Comparison of ENCODE assay signal across 8 cellular contexts in the genomic region with DNA sequence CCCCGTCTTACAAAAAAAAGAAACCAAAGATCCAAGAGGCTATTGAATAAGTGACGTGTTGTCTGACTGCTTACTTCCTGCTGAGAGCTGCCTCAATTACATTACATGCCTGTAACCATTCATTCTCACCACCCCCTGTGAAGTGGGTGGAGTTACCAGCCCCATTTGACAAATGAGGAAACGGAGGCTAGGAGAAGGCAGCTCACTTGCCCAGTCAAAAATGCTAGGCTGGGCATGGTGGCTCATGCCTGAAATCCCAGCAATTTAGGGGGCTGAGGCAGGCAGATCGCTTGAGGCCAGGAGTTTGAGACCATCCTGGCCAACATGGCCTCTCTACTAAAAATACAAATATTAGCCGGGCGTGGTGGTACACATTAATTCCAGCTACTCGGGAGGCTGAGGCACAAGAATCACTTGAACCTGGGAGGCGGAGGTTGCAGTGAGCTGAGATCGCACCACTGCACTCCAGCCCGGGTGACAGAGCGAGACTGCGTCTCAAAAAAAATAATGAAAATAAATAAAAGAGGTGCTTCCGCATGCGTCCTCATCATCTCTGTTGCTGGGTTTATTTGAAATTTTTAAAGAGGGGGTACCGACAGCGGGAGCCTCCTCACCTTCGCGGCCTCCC. TPM values are rescaled to one million over a fixed set of nuclear protein-coding genes. Genes with fewer than 3 reads are reported as not detected.
DNase-seq lines count a peak whose midpoint lies in the region; ATAC-seq and TF ChIP-seq lines count a peak whose summit lies in the region.

No MANE protein-coding gene starts in this region.

- H3K9me3 Mint-ChIP-seq in activated naive CD4-positive, alpha-beta T cell treated with anti-CD3 and anti-CD28 coated beads, Interleukin-2, amount 50 U/mL, for 72 hours: no peaks in the 10 kb centered on the region

- H3K4me1 ChIP-seq in cardiac muscle cell (ENCODE audit: low read depth): peaks cover 12% of the 10 kb centered on the region
- H3K4me1 ChIP-seq in psoas muscle: peaks cover 44% of the 10 kb centered on the region

- H3K27ac Mint-ChIP-seq in activated naive CD4-positive, alpha-beta T cell treated with anti-CD3 and anti-CD28 coated beads, Interleukin-2, amount 50 U/mL, for 72 hours: peak overlapping the region; percentile 90 to 99

- H3K27me3 ChIP-seq in cardiac muscle cell (no peaks in the 10 kb centered on the region), psoas muscle (ENCODE audit: insufficient read depth in 3 of 3, low read length in 2 of 3) (no peaks in the 10 kb centered on the region)

- peak overlapping the region; percentile 74 for H3K27ac ChIP-seq in cardiac muscle cell
- H3K27ac ChIP-seq in psoas muscle: peak overlapping the region; percentile 84

- ATAC-seq in HG03460 (IDR thresholded peaks at IDR 0.05; ENCODE audit: unreplicated experiment): peak; percentile 1
- ATAC-seq in activated naive CD4-positive, alpha-beta T cell treated with anti-CD3 and anti-CD28 coated beads, Interleukin-2, amount 50 U/mL, for 72 hours: peak; percentile 80 to 89
- ATAC-seq in psoas muscle: no peak
- no peak for ATAC-seq in GM18520 (IDR thresholded peaks at IDR 0.05; ENCODE audit: unreplicated experiment)

- DNase-seq in DMS 273 treated with DMSO at 0.1 percent for 48 hours (lab: John Stamatoyannopoulos, UW) (peak; percentile 48), RPMI7951 (ENCODE audit: low read depth) (peak; percentile 80), cardiac muscle cell (ENCODE audit: low read depth in 1 of 2, low spot score in 1 of 2) (peak in 1 of 2 donors; percentile 85), psoas muscle (no peak), middle frontal gyrus (ENCODE audit: extremely low spot score, low spot score) (no peak)
- peak; percentile 70 to 72 for DNase-seq in activated naive CD4-positive, alpha-beta T cell treated with anti-CD3 and anti-CD28 coated beads, Interleukin-2, amount 50 U/mL, for 72 hours (ENCODE audit: low spot score in 2 of 2)

- intact Hi-C loops in psoas muscle (cut with DNase I): loop anchor here in 1 of 2 donors (5.0 kb wide), 1 partner anchor 91 kb away; the partner anchor contains the start of genes PLEKHJ1 and SF3A2

- H3K9me3 ChIP-seq in cardiac muscle cell (ENCODE audit: low read depth) (no peaks in the 10 kb centered on the region), psoas muscle (no peaks in the 10 kb centered on the region)

- H3K36me3 Mint-ChIP-seq in activated naive CD4-positive, alpha-beta T cell treated with anti-CD3 and anti-CD28 coated beads, Interleukin-2, amount 50 U/mL, for 72 hours: peaks cover 27 to 31% of the 10 kb centered on the region in 2 donors

- H3K36me3 ChIP-seq in cardiac muscle cell (peaks cover 5% of the 10 kb centered on the region), psoas muscle (ENCODE audit: insufficient read depth in 1 of 2, low read depth in 1 of 2) (peaks cover 0 to 31% of the 10 kb centered on the region in 2 donors)

- TF ChIP-seq CTCF in cardiac muscle cell (IDR thresholded peaks at IDR 0.05; ENCODE audit: low read depth, low read length): no peak
- TF ChIP-seq CTCF in psoas muscle (IDR thresholded peaks at IDR 0.05): no peak

- H3K4me3 ChIP-seq in cardiac muscle cell: peak overlapping the region; percentile 86
- peak overlapping the region; percentile 93 for H3K4me3 ChIP-seq in psoas muscle

- WGBS in psoas muscle, 3 donors: 1% methylated on average over 18 of the region's 18 CpGs

RNA-seq across cellular contexts. Expression of gene LSM7, which starts 0.5 kb away (rescaled TPM):
- 343 and 390 TPM in 2 replicates for total RNA-seq in RPMI7951 (2014; rRNA removed; shearing (Covaris generic))
- total RNA-seq in activated naive CD4-positive, alpha-beta T cell treated with anti-CD3 and anti-CD28 coated beads, Interleukin-2, amount 50 U/mL, for 72 hours: 100 to 1,000 TPM; 115 to 140 TPM
- total RNA-seq in cardiac muscle cell (231 and 424 TPM in 2 replicates), psoas muscle (10 to 100 TPM; 42.2 to 89.8 (median 47.8) TPM)
- polyA plus RNA-seq in cardiac muscle cell (157 and 176 TPM in 2 replicates), psoas muscle (100 to 1,000 TPM; 128 to 323 (median 141) TPM)

RNA-seq across cellular contexts. Expression of gene SPPL2B, which starts 0.6 kb away (rescaled TPM):
- total RNA-seq in RPMI7951 (2014; rRNA removed; shearing (Covaris generic)): 12.1 and 15.1 TPM in 2 replicates
- total RNA-seq in activated naive CD4-positive, alpha-beta T cell treated with anti-CD3 and anti-CD28 coated beads, Interleukin-2, amount 50 U/mL, for 72 hours: 10 to 100 TPM; 38.5 to 61.6 TPM
- total RNA-seq in cardiac muscle cell: 95.3 and 132 TPM in 2 replicates
- 90.4 and 90.9 TPM in 2 replicates for polyA plus RNA-seq in cardiac muscle cell
- total RNA-seq in psoas muscle: 10 to 100 TPM; 21.1 to 38.0 (median 27.7) TPM
- polyA plus RNA-seq in psoas muscle: 10 to 100 TPM; 11.4 to 22.1 (median 19.4) TPM

RNA-seq across cellular contexts. Expression of gene LINGO3, which starts 19.9 kb away (rescaled TPM):
- total RNA-seq in RPMI7951 (2014; rRNA removed; shearing (Covaris generic)): 0.10 TPM in 1 of 2 replicates, not detected in the other
- under 1 TPM in 1 of 2 donors, not detected in 1; 0.25 TPM for total RNA-seq in activated naive CD4-positive, alpha-beta T cell treated with anti-CD3 and anti-CD28 coated beads, Interleukin-2, amount 50 U/mL, for 72 hours
- total RNA-seq in cardiac muscle cell (2.1 and 3.1 TPM in 2 replicates), psoas muscle (not detected)
- polyA plus RNA-seq in cardiac muscle cell (0.23 and 1.4 TPM in 2 replicates), psoas muscle (under 1 TPM in 1 of 3 donors, not detected in 2; 0.04 TPM)

RNA-seq across cellular contexts. Expression of gene TMPRSS9, which starts 32.2 kb away (rescaled TPM):
- 0.10 TPM in 1 of 2 replicates, not detected in the other for total RNA-seq in RPMI7951 (2014; rRNA removed; shearing (Covaris generic))
- total RNA-seq in activated naive CD4-positive, alpha-beta T cell treated with anti-CD3 and anti-CD28 coated beads, Interleukin-2, amount 50 U/mL, for 72 hours: not detected
- total RNA-seq in cardiac muscle cell (not detected in 2 replicates), psoas muscle (under 1 TPM in 1 of 4 donors, not detected in 3; 0.17 TPM)
- polyA plus RNA-seq in cardiac muscle cell (not detected in 2 replicates), psoas muscle (not detected)

RNA-seq across cellular contexts. Expression of gene PEAK3, which starts 45.9 kb away (rescaled TPM):
- 0.20 and 0.24 TPM in 2 replicates for total RNA-seq in RPMI7951 (2014; rRNA removed; shearing (Covaris generic))
- total RNA-seq in activated naive CD4-positive, alpha-beta T cell treated with anti-CD3 and anti-CD28 coated beads, Interleukin-2, amount 50 U/mL, for 72 hours: not detected
- 0.48 TPM in 1 of 2 replicates, not detected in the other for total RNA-seq in cardiac muscle cell
- 0.06 and 0.51 TPM in 2 replicates for polyA plus RNA-seq in cardiac muscle cell
- under 1 TPM; 0.12 to 0.20 (median 0.14) TPM for total RNA-seq in psoas muscle
- under 1 TPM in 2 of 3 donors, not detected in 1; 0.01 to 0.08 TPM for polyA plus RNA-seq in psoas muscle

Comparison
In these comparisons a context has a peak if more than half of its experiments do, and no peak if none do; other contexts are left out.
1. DNase-seq: peak in DMS 273 treated with DMSO at 0.1 percent for 48 hours (single experiment), RPMI7951 (single experiment) and activated naive CD4-positive, alpha-beta T cell treated with anti-CD3 and anti-CD28 coated beads, Interleukin-2, amount 50 U/mL, for 72 hours (2 of 2); none in psoas muscle (0 of 2) and middle frontal gyrus (single experiment).
2. ATAC-seq: peak in HG03460 (single experiment) and activated naive CD4-positive, alpha-beta T cell treated with anti-CD3 and anti-CD28 coated beads, Interleukin-2, amount 50 U/mL, for 72 hours (2 of 2); none in psoas muscle (0 of 4) and GM18520 (single experiment).